Comparison of ENCODE assay signal across 24 cellular contexts in the genomic region with DNA sequence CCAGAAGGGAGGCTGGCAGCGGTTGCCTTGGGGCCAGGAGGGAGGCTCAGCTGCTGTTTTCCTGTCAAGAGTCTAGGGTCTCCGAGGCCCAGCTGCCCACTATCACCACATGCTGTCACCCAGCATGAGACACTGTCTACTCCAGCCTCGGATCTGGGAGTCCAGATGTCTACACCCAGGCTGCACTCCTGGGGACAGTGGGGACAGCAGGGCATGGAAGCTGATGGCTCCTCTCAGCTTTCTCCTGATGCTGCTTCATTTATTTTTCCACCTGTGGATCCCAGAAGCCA.
"Had no signal": no experiment of that assay in that cellular context is flagged by ENCODE, and none has a peak within 500 bp of the region (broad histone marks: within the 10 kb centered on the region; RNA-seq: fewer than 3 reads in every experiment).

No MANE protein-coding gene starts in this region.

- DNase-seq: activated CD4-positive, alpha-beta memory T cell treated with anti-CD3 and anti-CD28 coated beads for 36 hours; activated CD4-positive, alpha-beta T cell treated with anti-CD3 and anti-CD28 coated beads for 36 hours; activated CD4-positive, alpha-beta T cell treated with anti-CD3 and anti-CD28 coated beads, Interleukin-2, amount 10 ng/mL, durations not matched to agents 24 days and 14 days; activated CD4-positive, CD25-positive, alpha-beta regulatory T cell; activated CD4-positive, CD25-positive, alpha-beta regulatory T cell treated with anti-CD3 and anti-CD28 coated beads, Interleukin-2, amount 50 U/mL, for 72 hours; activated CD8-positive, alpha-beta memory T cell treated with anti-CD3 and anti-CD28 coated beads, Interleukin-2, amount 10 ng/mL, durations not matched to agents 7 days and 5 days; activated CD8-positive, alpha-beta memory T cell treated with anti-CD3 and anti-CD28 coated beads, Interleukin-2, amount 50 U/mL, for 4 hours; activated CD8-positive, alpha-beta T cell treated with anti-CD3 and anti-CD28 coated beads, Interleukin-2, amount 10 ng/mL, durations not matched to agents 7 days and 5 days; activated naive CD4-positive, alpha-beta T cell treated with anti-CD3 and anti-CD28 coated beads for 36 hours; activated naive CD8-positive, alpha-beta T cell treated with anti-CD3 and anti-CD28 coated beads for 36 hours; activated naive CD8-positive, alpha-beta T cell treated with anti-CD3 and anti-CD28 coated beads, Interleukin-2, amount 50 U/mL, for 24 hours; activated T-cell treated with anti-CD3 and anti-CD28 coated beads, Interleukin-2, amount 50 U/mL, for 1 hour; adrenal gland; amygdala; aorta; body of pancreas; central memory CD4-positive, alpha-beta T cell; cerebellar nuclear complex; colonic mucosa; effector CD8-positive, alpha-beta T cell; esophagus squamous epithelium; foreskin melanocyte; T-helper 2 cell had no signal

- ATAC-seq: activated CD4-positive, alpha-beta T cell treated with anti-CD3 and anti-CD28 coated beads for 36 hours; activated CD8-positive, alpha-beta memory T cell treated with anti-CD3 and anti-CD28 coated beads, Interleukin-2, amount 10 ng/mL, durations not matched to agents 7 days and 5 days; activated CD8-positive, alpha-beta T cell treated with anti-CD3 and anti-CD28 coated beads, Interleukin-2, amount 10 ng/mL, durations not matched to agents 7 days and 5 days; activated naive CD8-positive, alpha-beta T cell treated with anti-CD3 and anti-CD28 coated beads, Interleukin-2, amount 50 U/mL, for 24 hours; body of pancreas; gastroesophageal sphincter had no signal
